ENCODE assay signal across 8 cellular contexts in the genomic region with DNA sequence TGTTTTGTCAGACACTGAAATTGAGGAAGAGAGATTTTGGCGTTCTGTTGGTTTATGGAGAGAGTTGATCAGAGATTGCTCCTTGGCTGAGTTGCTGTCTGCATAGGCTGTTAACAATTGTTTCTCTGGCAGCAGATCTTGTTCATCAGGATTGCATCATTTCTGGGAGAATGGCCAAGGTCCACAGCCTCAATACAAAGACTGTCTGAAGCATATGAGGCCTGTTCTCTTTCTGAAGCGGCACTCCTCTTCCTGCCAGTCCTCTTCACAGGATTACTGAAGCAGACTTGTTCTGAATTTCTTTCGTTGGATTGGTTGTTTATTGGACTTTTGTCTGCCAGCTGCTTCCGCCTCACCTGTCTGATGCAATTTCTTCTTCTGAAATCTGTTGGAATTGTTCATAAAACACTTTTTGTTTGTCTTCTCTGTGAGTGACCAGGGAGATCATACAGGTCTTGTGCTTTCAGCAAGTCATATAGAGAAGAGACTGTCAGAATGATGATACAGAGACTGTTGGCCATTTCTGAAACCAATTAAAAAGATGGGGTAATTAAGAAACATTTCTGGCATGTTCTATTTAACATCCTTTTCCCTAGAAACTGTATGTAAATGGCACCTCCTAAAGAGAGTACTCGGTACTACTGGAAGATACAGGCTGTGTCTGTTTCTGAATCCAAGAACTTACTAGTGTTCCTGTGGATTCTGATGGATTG. TPM values are rescaled to one million over a fixed set of nuclear protein-coding genes. Genes with fewer than 3 reads are reported as not detected.
DNase-seq lines count a peak whose midpoint lies in the region; ATAC-seq, FAIRE-seq and TF ChIP-seq lines count a peak whose summit lies in the region.

No MANE protein-coding gene starts in this region.

- H3K4me3 ChIP-seq in bronchial epithelial cell (ENCODE audit: low read depth, low read length) (no peak overlapping the region), iPS-20b (ENCODE audit: low read length) (peak overlapping the region; percentile 24; the same call in 1 of the 2 replicates)

- peak; percentile 53; the same call in 1 of the 2 replicates for TF ChIP-seq RAD21 in Ishikawa (IDR thresholded peaks at IDR 0.05; ENCODE audit: low read depth)

- H3K27ac ChIP-seq in iPS-20b (ENCODE audit: low read length), result peak overlapping the region; percentile 89

- intact Hi-C loops in sciatic nerve (cut with DNase I), result loop anchor here (2.0 kb wide), 1 partner anchor 24 kb away; no protein-coding TSS in a partner anchor

- DNase-seq in DMS79 treated with DMSO at 0.1 percent for 48 hours (lab: John Stamatoyannopoulos, UW), result peak; percentile 88
- DNase-seq in bronchial epithelial cell (ENCODE audit: low read depth), result peak; percentile 99
- peak; percentile 85 for DNase-seq in sciatic nerve (ENCODE audit: low spot score)
- no peak for DNase-seq in activated CD4-positive, alpha-beta T cell treated with anti-CD3 and anti-CD28 coated beads for 48 hours

- H3K27me3 ChIP-seq in bronchial epithelial cell (ENCODE audit: control insufficient read depth, insufficient read depth, low read length), result no peaks in the 10 kb centered on the region
- H3K27me3 ChIP-seq in iPS-20b (ENCODE audit: insufficient read depth, low read length), result no peaks in the 10 kb centered on the region

- peak; percentile 63; the same call in 1 of the 2 replicates for TF ChIP-seq EP300 in Ishikawa (IDR thresholded peaks at IDR 0.05; ENCODE audit: borderline replicate concordance)

- H3K9ac ChIP-seq in iPS-20b (ENCODE audit: low read depth, low read length), result peak overlapping the region; percentile 80; the same call in 1 of the 2 replicates

- peaks cover 19% of the 10 kb centered on the region; the same call in 1 of the 2 replicates for H3K4me1 ChIP-seq in iPS-20b (ENCODE audit: insufficient read depth, low read length)

- H3K36me3 ChIP-seq in bronchial epithelial cell (ENCODE audit: control insufficient read depth, insufficient read depth, low read length) (peaks cover 5% of the 10 kb centered on the region), iPS-20b (ENCODE audit: insufficient read depth, low read depth, low read length) (peaks cover 53% of the 10 kb centered on the region)

- H3K9me3 ChIP-seq in iPS-20b (ENCODE audit: insufficient read depth, low read depth, low read length), result no peaks in the 10 kb centered on the region

- ATAC-seq in sciatic nerve (peak; percentile 99), HG03175 (IDR thresholded peaks at IDR 0.05; ENCODE audit: unreplicated experiment) (no peak)

- peak; percentile 87 for FAIRE-seq in bronchial epithelial cell (lab: Jason Lieb, UNC)

- peak; percentile 56 for TF ChIP-seq CTCF in bronchial epithelial cell (IDR thresholded peaks at IDR 0.05; ENCODE audit: insufficient read depth, low read length, severe bottlenecking)

TF ChIP-seq in Ishikawa, 13 proteins besides CTCF, POLR2A, EP300 and RAD21 (continues in another document):
- TF ChIP-seq, protein P1, sequence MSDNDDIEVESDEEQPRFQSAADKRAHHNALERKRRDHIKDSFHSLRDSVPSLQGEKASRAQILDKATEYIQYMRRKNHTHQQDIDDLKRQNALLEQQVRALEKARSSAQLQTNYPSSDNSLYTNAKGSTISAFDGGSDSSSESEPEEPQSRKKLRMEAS (IDR thresholded peaks at IDR 0.05), result peak; percentile 42; the same call in 1 of the 2 replicates
- TF ChIP-seq FOXM1 (IDR thresholded peaks at IDR 0.05; ENCODE audit: borderline replicate concordance, low read depth), result peak; percentile 18; the same call in 1 of the 2 replicates
- TF ChIP-seq YY1 (IDR thresholded peaks at IDR 0.05; ENCODE audit: low read depth), result no peak; the same call in 1 of the 2 replicates
- TF ChIP-seq, protein P2, sequence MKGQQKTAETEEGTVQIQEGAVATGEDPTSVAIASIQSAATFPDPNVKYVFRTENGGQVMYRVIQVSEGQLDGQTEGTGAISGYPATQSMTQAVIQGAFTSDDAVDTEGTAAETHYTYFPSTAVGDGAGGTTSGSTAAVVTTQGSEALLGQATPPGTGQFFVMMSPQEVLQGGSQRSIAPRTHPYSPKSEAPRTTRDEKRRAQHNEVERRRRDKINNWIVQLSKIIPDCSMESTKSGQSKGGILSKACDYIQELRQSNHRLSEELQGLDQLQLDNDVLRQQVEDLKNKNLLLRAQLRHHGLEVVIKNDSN (IDR thresholded peaks at IDR 0.05), result 0 out of 2 replicates have a peak, but pooled peaks have one; percentile 13
- TF ChIP-seq TEAD4 (IDR thresholded peaks at IDR 0.05), result peak; percentile 48; the same call in 1 of the 2 replicates
- TF ChIP-seq, protein P3, sequence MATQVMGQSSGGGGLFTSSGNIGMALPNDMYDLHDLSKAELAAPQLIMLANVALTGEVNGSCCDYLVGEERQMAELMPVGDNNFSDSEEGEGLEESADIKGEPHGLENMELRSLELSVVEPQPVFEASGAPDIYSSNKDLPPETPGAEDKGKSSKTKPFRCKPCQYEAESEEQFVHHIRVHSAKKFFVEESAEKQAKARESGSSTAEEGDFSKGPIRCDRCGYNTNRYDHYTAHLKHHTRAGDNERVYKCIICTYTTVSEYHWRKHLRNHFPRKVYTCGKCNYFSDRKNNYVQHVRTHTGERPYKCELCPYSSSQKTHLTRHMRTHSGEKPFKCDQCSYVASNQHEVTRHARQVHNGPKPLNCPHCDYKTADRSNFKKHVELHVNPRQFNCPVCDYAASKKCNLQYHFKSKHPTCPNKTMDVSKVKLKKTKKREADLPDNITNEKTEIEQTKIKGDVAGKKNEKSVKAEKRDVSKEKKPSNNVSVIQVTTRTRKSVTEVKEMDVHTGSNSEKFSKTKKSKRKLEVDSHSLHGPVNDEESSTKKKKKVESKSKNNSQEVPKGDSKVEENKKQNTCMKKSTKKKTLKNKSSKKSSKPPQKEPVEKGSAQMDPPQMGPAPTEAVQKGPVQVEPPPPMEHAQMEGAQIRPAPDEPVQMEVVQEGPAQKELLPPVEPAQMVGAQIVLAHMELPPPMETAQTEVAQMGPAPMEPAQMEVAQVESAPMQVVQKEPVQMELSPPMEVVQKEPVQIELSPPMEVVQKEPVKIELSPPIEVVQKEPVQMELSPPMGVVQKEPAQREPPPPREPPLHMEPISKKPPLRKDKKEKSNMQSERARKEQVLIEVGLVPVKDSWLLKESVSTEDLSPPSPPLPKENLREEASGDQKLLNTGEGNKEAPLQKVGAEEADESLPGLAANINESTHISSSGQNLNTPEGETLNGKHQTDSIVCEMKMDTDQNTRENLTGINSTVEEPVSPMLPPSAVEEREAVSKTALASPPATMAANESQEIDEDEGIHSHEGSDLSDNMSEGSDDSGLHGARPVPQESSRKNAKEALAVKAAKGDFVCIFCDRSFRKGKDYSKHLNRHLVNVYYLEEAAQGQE (IDR thresholded peaks at IDR 0.05; ENCODE audit: low read depth), result no peak
- TF ChIP-seq TCF12 (IDR thresholded peaks at IDR 0.05; ENCODE audit: low read depth), result peak; percentile 77
- peak; percentile 98 for TF ChIP-seq CEBPB (IDR thresholded peaks at IDR 0.05)
- TF ChIP-seq EGR1 (IDR thresholded peaks at IDR 0.05), result no peak
- peak; percentile 95 for TF ChIP-seq NFIC (IDR thresholded peaks at IDR 0.05)

TF ChIP-seq in PFSK-1, 5 proteins besides CTCF, POLR2A, EP300 and RAD21:
- TF ChIP-seq POLR2AphosphoS5 (IDR thresholded peaks at IDR 0.05; ENCODE audit: low read depth, low read length), result peak; percentile 52; the same call in 1 of the 2 replicates
- TF ChIP-seq, protein P3 (IDR thresholded peaks at IDR 0.05; ENCODE audit: insufficient read depth in 1 of 2, low read depth in 2 of 2, low read length in 2 of 2), result peak in 1 of 2 experiments; percentile 24; a peak in 1 of 4 replicates
- no peak for TF ChIP-seq TAF1 (IDR thresholded peaks at IDR 0.05; ENCODE audit: borderline replicate concordance, insufficient read depth, low read length)

RNA-seq across cellular contexts. Expression of gene SETD5, which starts 25.5 kb away (rescaled TPM):
- polyA plus RNA-seq in PFSK-1 (2012; ENCODE audit: insufficient read length, low read depth), result 48.5 TPM
- total RNA-seq in bronchial epithelial cell (44.5 and 53.7 TPM in 2 replicates), sciatic nerve (162 TPM)
